In genomic region chr19:29783627-29784190, GRCh38 we compare ENCODE assay signal across 25 cellular contexts. TPM values are rescaled to one million over a fixed set of nuclear protein-coding genes. Genes with fewer than 3 reads are reported as not detected.
DNase-seq lines count a peak whose midpoint lies in the region; ATAC-seq, FAIRE-seq and TF ChIP-seq lines count a peak whose summit lies in the region.
"Had no signal": no experiment of that assay in that cellular context is flagged by ENCODE, and none has a peak within 500 bp of the region (broad histone marks: within the 10 kb centered on the region; RNA-seq: fewer than 3 reads in every experiment).

No MANE protein-coding gene starts in this region.

- H3K4me2 ChIP-seq in HepG2 (ENCODE audit: low read depth, low read length), result no peak overlapping the region
- H3K4me2 ChIP-seq in osteoblast (ENCODE audit: insufficient read depth, low read length), result no peak overlapping the region
- H3K4me2 ChIP-seq: A549; BLaER1 treated with 17β-estradiol and CSF1 and Interleukin-3, amounts not matched to agents 10 nM and 100 nM had no signal

- ATAC-seq in HepG2 (no peak), right lobe of liver (no peak), GM18519 (IDR thresholded peaks at IDR 0.05; ENCODE audit: low FRiP score, unreplicated experiment) (no peak), GM19395 (IDR thresholded peaks at IDR 0.05; ENCODE audit: unreplicated experiment) (no peak)
- ATAC-seq: A549, GM12878 had no signal

- H3K79me2 ChIP-seq in HepG2 (ENCODE audit: insufficient read depth, low read length), result no peaks in the 10 kb centered on the region
- no peaks in the 10 kb centered on the region for H3K79me2 ChIP-seq in osteoblast (ENCODE audit: insufficient read depth, low read length)

- H3K4me1 ChIP-seq in HepG2 (ENCODE audit: insufficient read depth, low read length) (no peaks in the 10 kb centered on the region), right lobe of liver (no peaks in the 10 kb centered on the region), osteoblast (ENCODE audit: insufficient read depth, low read length) (no peaks in the 10 kb centered on the region)
- H3K4me1 ChIP-seq: A549, BE2C, HAP-1 had no signal

- intact Hi-C loops in HepG2 (cut with micrococcal nuclease; ENCODE audit: unreplicated experiment) (no loop called here), right lobe of liver (cut with DNase I) (no loop called here)

- H3K27ac ChIP-seq in HepG2 (ENCODE audit: extremely low read length, insufficient read depth, low read length), result no peak overlapping the region
- no peak overlapping the region for H3K27ac ChIP-seq in right lobe of liver
- no peak overlapping the region for H3K27ac ChIP-seq in osteoblast (ENCODE audit: low read depth, low read length)
- H3K27ac ChIP-seq: A549; BLaER1 treated with 17β-estradiol and CSF1 and Interleukin-3, amounts not matched to agents 10 nM and 100 nM had no signal

- DNase-seq in HepG2 (ENCODE audit: low spot score) (no peak), right lobe of liver (no peak), bronchial epithelial cell (ENCODE audit: low read depth) (no peak), osteoblast (ENCODE audit: insufficient read length, low spot score, missing footprints) (peak; percentile 73), retina (no peak)
- DNase-seq: 8988T; ACHN; AML-193; BE2C; CD4-positive, alpha-beta T cell; CD8-positive, alpha-beta memory T cell; DMS 273 treated with DMSO at 0.1 percent for 48 hours; DMS79; EL; GDM1; GOT3 had no signal

- no peak for TF ChIP-seq EP300 in HepG2 (IDR thresholded peaks at IDR 0.05; ENCODE audit: low read depth in 2 of 2, low read length in 2 of 2)
- no peak for TF ChIP-seq EP300 in HepG2 (CRISPR knock-in tag; IDR thresholded peaks at IDR 0.05; ENCODE audit: borderline replicate concordance)

- in situ Hi-C loops in HepG2 (cut with HindIII; ENCODE audit: extremely low pct_ligation_motif_present, low pct_unique_long_range_greater_than_20kb), result no loop called here

- no peak overlapping the region for H3K4me3 ChIP-seq in HepG2 (replicated peaks in 1 of 3; ENCODE audit: insufficient read depth in 1 of 3, low read depth in 2 of 3, low read length in 3 of 3)
- H3K4me3 ChIP-seq in right lobe of liver, result no peak overlapping the region
- H3K4me3 ChIP-seq in bronchial epithelial cell (ENCODE audit: low read depth, low read length), result no peak overlapping the region
- no peak overlapping the region for H3K4me3 ChIP-seq in osteoblast (ENCODE audit: insufficient read depth, low read length)
- H3K4me3 ChIP-seq: A549; BLaER1 treated with 17β-estradiol and CSF1 and Interleukin-3, amounts not matched to agents 10 nM and 100 nM; GM12878; HAP-1 had no signal

- H3K9me3 ChIP-seq in HepG2 (ENCODE audit: low read length) (no peaks in the 10 kb centered on the region), right lobe of liver (no peaks in the 10 kb centered on the region), osteoblast (ENCODE audit: low read depth, low read length) (no peaks in the 10 kb centered on the region)
- H3K9me3 ChIP-seq: A549; BE2C; BLaER1 treated with 17β-estradiol and CSF1 and Interleukin-3, amounts not matched to agents 10 nM and 100 nM; HAP-1 had no signal

- FAIRE-seq in HepG2 (lab: Jason Lieb, UNC), result no peak
- peak; percentile 72 for FAIRE-seq in bronchial epithelial cell (lab: Jason Lieb, UNC)
- FAIRE-seq: A549, D721Med, GM12878, H54 had no signal

- POLR2A ChIA-PET in HepG2 (lab: Yijun Ruan, JAX), result no interaction called here

- no peak overlapping the region for H3K9ac ChIP-seq in HepG2 (ENCODE audit: insufficient read depth, low read depth, low read length)
- H3K9ac ChIP-seq: BLaER1 treated with 17β-estradiol and CSF1 and Interleukin-3, amounts not matched to agents 10 nM and 100 nM had no signal

- CTCF ChIA-PET in HepG2 (lab: Yijun Ruan, JAX; ENCODE audit: low intra/inter-chr PET ratio, low total read pairs), result no interaction called here

- TF ChIP-seq POLR2A in HepG2 (IDR thresholded peaks at IDR 0.05; ENCODE audit: insufficient read depth in 1 of 2, low read depth in 2 of 2, low read length in 2 of 2), result no peak
- no peak for TF ChIP-seq POLR2A in right lobe of liver (IDR thresholded peaks at IDR 0.05)

- BruUV-seq in HepG2 (replicated peaks; lab: Mats Ljungman, UMichigan), result no TSS peak

- TF ChIP-seq CTCF in HepG2 (CRISPR knock-in tag; IDR thresholded peaks at IDR 0.05), result no peak
- no peak for TF ChIP-seq CTCF in right lobe of liver (IDR thresholded peaks at IDR 0.05)
- TF ChIP-seq CTCF in bronchial epithelial cell (IDR thresholded peaks at IDR 0.05; ENCODE audit: insufficient read depth, low read length, severe bottlenecking), result no peak
- TF ChIP-seq CTCF in osteoblast (IDR thresholded peaks at IDR 0.05; ENCODE audit: extremely low read depth, low read depth, low read length), result no peak

- no peak for TF ChIP-seq RAD21 in HepG2 (CRISPR knock-in tag; IDR thresholded peaks at IDR 0.05)

- H3K36me3 ChIP-seq in HepG2 (replicated peaks in 1 of 2; ENCODE audit: control insufficient read depth in 1 of 2, insufficient read depth in 2 of 2, low read length in 2 of 2) (no peaks in the 10 kb centered on the region), right lobe of liver (no peaks in the 10 kb centered on the region), bronchial epithelial cell (ENCODE audit: control insufficient read depth, insufficient read depth, low read length) (no peaks in the 10 kb centered on the region), osteoblast (ENCODE audit: insufficient read depth, low read length) (no peaks in the 10 kb centered on the region)
- H3K36me3 ChIP-seq: BE2C; BLaER1 treated with 17β-estradiol and CSF1 and Interleukin-3, amounts not matched to agents 10 nM and 100 nM; HAP-1 had no signal

- H3K27me3 ChIP-seq in HepG2 (ENCODE audit: control insufficient read depth in 1 of 2, insufficient read depth in 2 of 2, low read length in 2 of 2) (peaks cover 0 to 4% of the 10 kb centered on the region in 2 experiments; a peak in 3 of 5 replicates), right lobe of liver (no peaks in the 10 kb centered on the region), bronchial epithelial cell (ENCODE audit: control insufficient read depth, insufficient read depth, low read length) (no peaks in the 10 kb centered on the region), osteoblast (ENCODE audit: insufficient read depth, low read length) (peaks cover 3% of the 10 kb centered on the region)
- H3K27me3 ChIP-seq: BE2C; BLaER1 treated with 17β-estradiol and CSF1 and Interleukin-3, amounts not matched to agents 10 nM and 100 nM had no signal

- H2AFZ ChIP-seq in HepG2 (ENCODE audit: low read length) (no peak overlapping the region), osteoblast (ENCODE audit: low read length) (no peak overlapping the region)

- 49% methylated on average over 12 of the region's 12 CpGs for WGBS in HepG2 (ENCODE audit: low lambda C conversion rate)
- WGBS in right lobe of liver (ENCODE audit: insufficient coverage, low coverage, low lambda C conversion rate, missing lambda C conversion rate), result 82% methylated on average over 9 of the region's 12 CpGs

- H4K20me1 ChIP-seq in HepG2 (ENCODE audit: insufficient read depth, low read length), result no peaks in the 10 kb centered on the region
- no peaks in the 10 kb centered on the region for H4K20me1 ChIP-seq in osteoblast (ENCODE audit: insufficient read depth, low read length)
- H4K20me1 ChIP-seq: BLaER1 treated with 17β-estradiol and CSF1 and Interleukin-3, amounts not matched to agents 10 nM and 100 nM had no signal

TF ChIP-seq in HepG2, 621 proteins besides CTCF, POLR2A, EP300 and RAD21:
- TF ChIP-seq ZNF546 (CRISPR knock-in tag; conservative IDR thresholded peaks at IDR 0.05) (no peak), MNT (IDR thresholded peaks at IDR 0.05) (peak; percentile 25; the same call in 1 of the 2 replicates)

RNA-seq across cellular contexts. Expression of gene CCNE1, which starts 28.1 kb away (rescaled TPM):
- total RNA-seq in HepG2 (2016; rRNA removed; fragmentation: Illumina TruSeq; extraction: Trizol), result 46.9 and 50.6 TPM in 2 replicates
- 38.2 and 42.8 TPM in 2 replicates for total RNA-seq in HepG2 (2016; cell fraction: cytosol; rRNA removed; fragmentation: Illumina TruSeq; extraction: Trizol; ENCODE audit: low read depth)
- total RNA-seq in HepG2 (2016; cell fraction: insoluble cytoplasmic fraction; rRNA removed; fragmentation: Illumina TruSeq; extraction: Trizol), result 46.5 and 48.3 TPM in 2 replicates
- total RNA-seq in HepG2 (2016; cell fraction: membrane; rRNA removed; fragmentation: Illumina TruSeq; extraction: Trizol), result 68.3 and 74.7 TPM in 2 replicates
- 25.8 and 26.1 TPM in 2 replicates for total RNA-seq in HepG2 (2016; cell fraction: nucleus; rRNA removed; fragmentation: Illumina TruSeq; extraction: Trizol)
- polyA plus RNA-seq in HepG2 (2011; rRNA removed), result 12.4 and 16.0 TPM in 2 replicates
- 13.7 and 13.8 TPM in 2 replicates for polyA plus RNA-seq in HepG2 (2011; cell fraction: cytosol; rRNA removed)
- polyA plus RNA-seq in HepG2 (2011; cell fraction: nucleus; rRNA removed), result 12.6 and 14.9 TPM in 2 replicates
- polyA plus RNA-seq in HepG2 (2012), result 9.4 and 15.3 TPM in 2 replicates
- 41.9 and 55.0 TPM in 2 replicates for polyA plus RNA-seq in HepG2 (2016; cell fraction: cytosol; fragmentation: Illumina TruSeq; extraction: Trizol; ENCODE audit: low read depth)
- 48.2 and 54.2 TPM in 2 replicates for polyA plus RNA-seq in HepG2 (2016; cell fraction: insoluble cytoplasmic fraction; fragmentation: Illumina TruSeq; extraction: Trizol; ENCODE audit: low read depth)
- polyA plus RNA-seq in HepG2 (2016; cell fraction: membrane; fragmentation: Illumina TruSeq; extraction: Trizol; ENCODE audit: low read depth), result 56.6 and 66.9 TPM in 2 replicates
- 46.3 and 47.1 TPM in 2 replicates for polyA plus RNA-seq in HepG2 (2016; cell fraction: nucleus; fragmentation: Illumina TruSeq; extraction: Trizol; ENCODE audit: insufficient read depth, low read depth)
- 11.3 and 13.3 TPM in 2 replicates for polyA minus RNA-seq in HepG2 (2011; rRNA and poly(A)+ RNA removed; ENCODE audit: low replicate concordance)
- polyA minus RNA-seq in HepG2 (2011; cell fraction: cytosol; rRNA and poly(A)+ RNA removed), result 6.7 and 7.8 TPM in 2 replicates
- 8.7 and 9.8 TPM in 2 replicates for polyA minus RNA-seq in HepG2 (2011; cell fraction: nucleus; rRNA and poly(A)+ RNA removed)
- total RNA-seq in right lobe of liver, result 1 to 10 TPM in 3 of 6 experiments, under 1 TPM in 3; 0.26 to 2.2 (median 0.90) TPM
- 6.1 and 9.9 TPM in 2 replicates for total RNA-seq in bronchial epithelial cell
- 4.7 and 5.0 TPM in 2 replicates for total RNA-seq in osteoblast
- polyA plus RNA-seq: CD14-positive monocyte had no signal
